In the genomic region with DNA sequence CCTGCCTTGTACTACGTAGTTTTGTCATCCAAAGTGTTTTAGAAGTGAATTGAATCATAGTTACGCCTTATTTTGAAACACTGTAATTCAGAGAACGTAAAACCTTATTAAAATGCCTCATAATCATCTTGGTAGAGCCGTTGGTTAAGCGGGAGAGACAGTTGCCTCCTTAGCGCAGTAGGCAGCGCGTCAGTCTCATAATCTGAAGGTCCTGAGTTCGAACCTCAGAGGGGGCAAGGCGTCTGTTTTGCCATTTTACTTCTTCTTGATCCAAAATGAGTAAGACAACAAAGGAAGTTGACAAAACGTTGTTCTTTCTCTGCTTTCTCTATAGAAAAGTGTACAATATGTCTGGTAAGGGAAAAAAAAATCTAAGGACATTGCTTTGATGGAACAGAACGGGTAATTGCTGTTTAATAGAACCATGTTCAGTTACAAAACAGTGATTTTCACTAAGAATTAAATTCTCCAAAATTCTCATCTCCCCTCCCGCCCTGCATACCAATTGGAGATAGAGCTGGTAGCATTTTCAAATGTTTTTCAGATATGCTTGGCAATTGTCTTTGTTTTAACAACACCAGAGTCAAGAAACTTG, we compare ENCODE assay signal across 1 cellular context.
TF ChIP-seq lines count a peak whose summit lies in the region.

No MANE protein-coding gene starts in this region.

TF ChIP-seq in HepG2, 621 proteins besides CTCF, POLR2A, EP300 and RAD21 (continued from another document and continues in another):
- TF ChIP-seq, protein P1, sequence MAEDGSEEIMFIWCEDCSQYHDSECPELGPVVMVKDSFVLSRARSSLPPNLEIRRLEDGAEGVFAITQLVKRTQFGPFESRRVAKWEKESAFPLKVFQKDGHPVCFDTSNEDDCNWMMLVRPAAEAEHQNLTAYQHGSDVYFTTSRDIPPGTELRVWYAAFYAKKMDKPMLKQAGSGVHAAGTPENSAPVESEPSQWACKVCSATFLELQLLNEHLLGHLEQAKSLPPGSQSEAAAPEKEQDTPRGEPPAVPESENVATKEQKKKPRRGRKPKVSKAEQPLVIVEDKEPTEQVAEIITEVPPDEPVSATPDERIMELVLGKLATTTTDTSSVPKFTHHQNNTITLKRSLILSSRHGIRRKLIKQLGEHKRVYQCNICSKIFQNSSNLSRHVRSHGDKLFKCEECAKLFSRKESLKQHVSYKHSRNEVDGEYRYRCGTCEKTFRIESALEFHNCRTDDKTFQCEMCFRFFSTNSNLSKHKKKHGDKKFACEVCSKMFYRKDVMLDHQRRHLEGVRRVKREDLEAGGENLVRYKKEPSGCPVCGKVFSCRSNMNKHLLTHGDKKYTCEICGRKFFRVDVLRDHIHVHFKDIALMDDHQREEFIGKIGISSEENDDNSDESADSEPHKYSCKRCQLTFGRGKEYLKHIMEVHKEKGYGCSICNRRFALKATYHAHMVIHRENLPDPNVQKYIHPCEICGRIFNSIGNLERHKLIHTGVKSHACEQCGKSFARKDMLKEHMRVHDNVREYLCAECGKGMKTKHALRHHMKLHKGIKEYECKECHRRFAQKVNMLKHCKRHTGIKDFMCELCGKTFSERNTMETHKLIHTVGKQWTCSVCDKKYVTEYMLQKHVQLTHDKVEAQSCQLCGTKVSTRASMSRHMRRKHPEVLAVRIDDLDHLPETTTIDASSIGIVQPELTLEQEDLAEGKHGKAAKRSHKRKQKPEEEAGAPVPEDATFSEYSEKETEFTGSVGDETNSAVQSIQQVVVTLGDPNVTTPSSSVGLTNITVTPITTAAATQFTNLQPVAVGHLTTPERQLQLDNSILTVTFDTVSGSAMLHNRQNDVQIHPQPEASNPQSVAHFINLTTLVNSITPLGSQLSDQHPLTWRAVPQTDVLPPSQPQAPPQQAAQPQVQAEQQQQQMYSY (CRISPR knock-in tag; IDR thresholded peaks at IDR 0.05) = no peak
- TF ChIP-seq KAT7 (CRISPR knock-in tag; IDR thresholded peaks at IDR 0.05; ENCODE audit: borderline replicate concordance) (no peak), SMC3 (IDR thresholded peaks at IDR 0.05; ENCODE audit: low read length) (no peak), KDM2A (CRISPR knock-in tag; IDR thresholded peaks at IDR 0.05; ENCODE audit: borderline replicate concordance, low read depth) (peak; percentile 77), MTA1 (CRISPR knock-in tag; IDR thresholded peaks at IDR 0.05; ENCODE audit: borderline replicate concordance) (no peak), SMYD3 (CRISPR knock-in tag; IDR thresholded peaks at IDR 0.05) (no peak), TOE1 (CRISPR knock-in tag; IDR thresholded peaks at IDR 0.05) (0 out of 2 replicates have a peak, but pooled peaks have one; percentile 80), ZNF329 (CRISPR knock-in tag; IDR thresholded peaks at IDR 0.05; ENCODE audit: low read depth) (no peak), ATRX (CRISPR knock-in tag; IDR thresholded peaks at IDR 0.05; ENCODE audit: borderline replicate concordance) (no peak), MLLT10 (CRISPR knock-in tag; IDR thresholded peaks at IDR 0.05) (no peak), CENPX (CRISPR knock-in tag; IDR thresholded peaks at IDR 0.05) (no peak), ZIK1 (CRISPR knock-in tag; IDR thresholded peaks at IDR 0.05; ENCODE audit: borderline replicate concordance, low read depth) (0 out of 2 replicates have a peak, but pooled peaks have one; percentile 39), ZNF264 (CRISPR knock-in tag; IDR thresholded peaks at IDR 0.05) (no peak), ZNF335 (CRISPR knock-in tag; IDR thresholded peaks at IDR 0.05) (peak; percentile 80; the same call in 1 of the 2 replicates), ZNF7 (CRISPR knock-in tag; IDR thresholded peaks at IDR 0.05) (peak; percentile 15; the same call in 1 of the 2 replicates), ZNF619 (CRISPR knock-in tag; IDR thresholded peaks at IDR 0.05) (no peak), ZNF180 (CRISPR knock-in tag; IDR thresholded peaks at IDR 0.05; ENCODE audit: borderline replicate concordance, low read depth) (no peak), KDM3A (CRISPR knock-in tag; IDR thresholded peaks at IDR 0.05; ENCODE audit: low read depth) (peak; percentile 91), NPAS2 (CRISPR knock-in tag; IDR thresholded peaks at IDR 0.05; ENCODE audit: borderline replicate concordance) (no peak), CCAR2 (optimal IDR thresholded peaks at IDR 0.05; ENCODE audit: low read depth, low read length) (no peak), ZFP62 (CRISPR knock-in tag; IDR thresholded peaks at IDR 0.05) (no peak), ZFYVE20 (CRISPR knock-in tag; IDR thresholded peaks at IDR 0.05; ENCODE audit: borderline replicate concordance, low read depth) (no peak), PLRG1 (conservative IDR thresholded peaks at IDR 0.05) (no peak), CCDC6 (CRISPR knock-in tag; IDR thresholded peaks at IDR 0.05) (no peak), ZNF558 (CRISPR knock-in tag; IDR thresholded peaks at IDR 0.05; ENCODE audit: borderline replicate concordance) (0 out of 2 replicates have a peak, but pooled peaks have one; percentile 57), U2AF2 (IDR thresholded peaks at IDR 0.05; ENCODE audit: low read depth, low read length) (no peak)
- TF ChIP-seq, protein P2, sequence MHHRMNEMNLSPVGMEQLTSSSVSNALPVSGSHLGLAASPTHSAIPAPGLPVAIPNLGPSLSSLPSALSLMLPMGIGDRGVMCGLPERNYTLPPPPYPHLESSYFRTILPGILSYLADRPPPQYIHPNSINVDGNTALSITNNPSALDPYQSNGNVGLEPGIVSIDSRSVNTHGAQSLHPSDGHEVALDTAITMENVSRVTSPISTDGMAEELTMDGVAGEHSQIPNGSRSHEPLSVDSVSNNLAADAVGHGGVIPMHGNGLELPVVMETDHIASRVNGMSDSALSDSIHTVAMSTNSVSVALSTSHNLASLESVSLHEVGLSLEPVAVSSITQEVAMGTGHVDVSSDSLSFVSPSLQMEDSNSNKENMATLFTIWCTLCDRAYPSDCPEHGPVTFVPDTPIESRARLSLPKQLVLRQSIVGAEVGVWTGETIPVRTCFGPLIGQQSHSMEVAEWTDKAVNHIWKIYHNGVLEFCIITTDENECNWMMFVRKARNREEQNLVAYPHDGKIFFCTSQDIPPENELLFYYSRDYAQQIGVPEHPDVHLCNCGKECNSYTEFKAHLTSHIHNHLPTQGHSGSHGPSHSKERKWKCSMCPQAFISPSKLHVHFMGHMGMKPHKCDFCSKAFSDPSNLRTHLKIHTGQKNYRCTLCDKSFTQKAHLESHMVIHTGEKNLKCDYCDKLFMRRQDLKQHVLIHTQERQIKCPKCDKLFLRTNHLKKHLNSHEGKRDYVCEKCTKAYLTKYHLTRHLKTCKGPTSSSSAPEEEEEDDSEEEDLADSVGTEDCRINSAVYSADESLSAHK (CRISPR knock-in tag; IDR thresholded peaks at IDR 0.05; ENCODE audit: borderline replicate concordance) = no peak
- TF ChIP-seq, protein P3, sequence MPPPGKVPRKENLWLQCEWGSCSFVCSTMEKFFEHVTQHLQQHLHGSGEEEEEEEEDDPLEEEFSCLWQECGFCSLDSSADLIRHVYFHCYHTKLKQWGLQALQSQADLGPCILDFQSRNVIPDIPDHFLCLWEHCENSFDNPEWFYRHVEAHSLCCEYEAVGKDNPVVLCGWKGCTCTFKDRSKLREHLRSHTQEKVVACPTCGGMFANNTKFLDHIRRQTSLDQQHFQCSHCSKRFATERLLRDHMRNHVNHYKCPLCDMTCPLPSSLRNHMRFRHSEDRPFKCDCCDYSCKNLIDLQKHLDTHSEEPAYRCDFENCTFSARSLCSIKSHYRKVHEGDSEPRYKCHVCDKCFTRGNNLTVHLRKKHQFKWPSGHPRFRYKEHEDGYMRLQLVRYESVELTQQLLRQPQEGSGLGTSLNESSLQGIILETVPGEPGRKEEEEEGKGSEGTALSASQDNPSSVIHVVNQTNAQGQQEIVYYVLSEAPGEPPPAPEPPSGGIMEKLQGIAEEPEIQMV (CRISPR knock-in tag; IDR thresholded peaks at IDR 0.05; ENCODE audit: low read depth) = no peak
- TF ChIP-seq, protein P4, sequence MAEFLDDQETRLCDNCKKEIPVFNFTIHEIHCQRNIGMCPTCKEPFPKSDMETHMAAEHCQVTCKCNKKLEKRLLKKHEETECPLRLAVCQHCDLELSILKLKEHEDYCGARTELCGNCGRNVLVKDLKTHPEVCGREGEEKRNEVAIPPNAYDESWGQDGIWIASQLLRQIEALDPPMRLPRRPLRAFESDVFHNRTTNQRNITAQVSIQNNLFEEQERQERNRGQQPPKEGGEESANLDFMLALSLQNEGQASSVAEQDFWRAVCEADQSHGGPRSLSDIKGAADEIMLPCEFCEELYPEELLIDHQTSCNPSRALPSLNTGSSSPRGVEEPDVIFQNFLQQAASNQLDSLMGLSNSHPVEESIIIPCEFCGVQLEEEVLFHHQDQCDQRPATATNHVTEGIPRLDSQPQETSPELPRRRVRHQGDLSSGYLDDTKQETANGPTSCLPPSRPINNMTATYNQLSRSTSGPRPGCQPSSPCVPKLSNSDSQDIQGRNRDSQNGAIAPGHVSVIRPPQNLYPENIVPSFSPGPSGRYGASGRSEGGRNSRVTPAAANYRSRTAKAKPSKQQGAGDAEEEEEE (CRISPR knock-in tag; IDR thresholded peaks at IDR 0.05; ENCODE audit: borderline replicate concordance) = no peak
- TF ChIP-seq, protein P5, sequence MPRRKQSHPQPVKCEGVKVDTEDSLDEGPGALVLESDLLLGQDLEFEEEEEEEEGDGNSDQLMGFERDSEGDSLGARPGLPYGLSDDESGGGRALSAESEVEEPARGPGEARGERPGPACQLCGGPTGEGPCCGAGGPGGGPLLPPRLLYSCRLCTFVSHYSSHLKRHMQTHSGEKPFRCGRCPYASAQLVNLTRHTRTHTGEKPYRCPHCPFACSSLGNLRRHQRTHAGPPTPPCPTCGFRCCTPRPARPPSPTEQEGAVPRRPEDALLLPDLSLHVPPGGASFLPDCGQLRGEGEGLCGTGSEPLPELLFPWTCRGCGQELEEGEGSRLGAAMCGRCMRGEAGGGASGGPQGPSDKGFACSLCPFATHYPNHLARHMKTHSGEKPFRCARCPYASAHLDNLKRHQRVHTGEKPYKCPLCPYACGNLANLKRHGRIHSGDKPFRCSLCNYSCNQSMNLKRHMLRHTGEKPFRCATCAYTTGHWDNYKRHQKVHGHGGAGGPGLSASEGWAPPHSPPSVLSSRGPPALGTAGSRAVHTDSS (CRISPR knock-in tag; conservative IDR thresholded peaks at IDR 0.05) = no peak
- TF ChIP-seq, protein P6, sequence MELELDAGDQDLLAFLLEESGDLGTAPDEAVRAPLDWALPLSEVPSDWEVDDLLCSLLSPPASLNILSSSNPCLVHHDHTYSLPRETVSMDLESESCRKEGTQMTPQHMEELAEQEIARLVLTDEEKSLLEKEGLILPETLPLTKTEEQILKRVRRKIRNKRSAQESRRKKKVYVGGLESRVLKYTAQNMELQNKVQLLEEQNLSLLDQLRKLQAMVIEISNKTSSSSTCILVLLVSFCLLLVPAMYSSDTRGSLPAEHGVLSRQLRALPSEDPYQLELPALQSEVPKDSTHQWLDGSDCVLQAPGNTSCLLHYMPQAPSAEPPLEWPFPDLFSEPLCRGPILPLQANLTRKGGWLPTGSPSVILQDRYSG (CRISPR knock-in tag; IDR thresholded peaks at IDR 0.05) = no peak
- TF ChIP-seq, protein P7, sequence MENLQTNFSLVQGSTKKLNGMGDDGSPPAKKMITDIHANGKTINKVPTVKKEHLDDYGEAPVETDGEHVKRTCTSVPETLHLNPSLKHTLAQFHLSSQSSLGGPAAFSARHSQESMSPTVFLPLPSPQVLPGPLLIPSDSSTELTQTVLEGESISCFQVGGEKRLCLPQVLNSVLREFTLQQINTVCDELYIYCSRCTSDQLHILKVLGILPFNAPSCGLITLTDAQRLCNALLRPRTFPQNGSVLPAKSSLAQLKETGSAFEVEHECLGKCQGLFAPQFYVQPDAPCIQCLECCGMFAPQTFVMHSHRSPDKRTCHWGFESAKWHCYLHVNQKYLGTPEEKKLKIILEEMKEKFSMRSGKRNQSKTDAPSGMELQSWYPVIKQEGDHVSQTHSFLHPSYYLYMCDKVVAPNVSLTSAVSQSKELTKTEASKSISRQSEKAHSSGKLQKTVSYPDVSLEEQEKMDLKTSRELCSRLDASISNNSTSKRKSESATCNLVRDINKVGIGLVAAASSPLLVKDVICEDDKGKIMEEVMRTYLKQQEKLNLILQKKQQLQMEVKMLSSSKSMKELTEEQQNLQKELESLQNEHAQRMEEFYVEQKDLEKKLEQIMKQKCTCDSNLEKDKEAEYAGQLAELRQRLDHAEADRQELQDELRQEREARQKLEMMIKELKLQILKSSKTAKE (CRISPR knock-in tag; IDR thresholded peaks at IDR 0.05; ENCODE audit: borderline replicate concordance) = no peak
- TF ChIP-seq, protein P8, sequence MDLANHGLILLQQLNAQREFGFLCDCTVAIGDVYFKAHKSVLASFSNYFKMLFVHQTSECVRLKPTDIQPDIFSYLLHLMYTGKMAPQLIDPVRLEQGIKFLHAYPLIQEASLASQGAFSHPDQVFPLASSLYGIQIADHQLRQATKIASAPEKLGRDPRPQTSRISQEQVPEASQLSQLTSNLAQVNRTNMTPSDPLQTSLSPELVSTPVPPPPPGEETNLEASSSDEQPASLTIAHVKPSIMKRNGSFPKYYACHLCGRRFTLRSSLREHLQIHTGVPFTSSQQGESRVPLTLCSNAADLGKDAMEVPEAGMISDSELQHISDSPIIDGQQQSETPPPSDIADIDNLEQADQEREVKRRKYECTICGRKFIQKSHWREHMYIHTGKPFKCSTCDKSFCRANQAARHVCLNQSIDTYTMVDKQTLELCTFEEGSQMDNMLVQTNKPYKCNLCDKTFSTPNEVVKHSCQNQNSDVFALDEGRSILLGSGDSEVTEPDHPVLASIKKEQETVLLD (CRISPR knock-in tag; IDR thresholded peaks at IDR 0.05; ENCODE audit: low read depth) = no peak
- TF ChIP-seq, protein P9, sequence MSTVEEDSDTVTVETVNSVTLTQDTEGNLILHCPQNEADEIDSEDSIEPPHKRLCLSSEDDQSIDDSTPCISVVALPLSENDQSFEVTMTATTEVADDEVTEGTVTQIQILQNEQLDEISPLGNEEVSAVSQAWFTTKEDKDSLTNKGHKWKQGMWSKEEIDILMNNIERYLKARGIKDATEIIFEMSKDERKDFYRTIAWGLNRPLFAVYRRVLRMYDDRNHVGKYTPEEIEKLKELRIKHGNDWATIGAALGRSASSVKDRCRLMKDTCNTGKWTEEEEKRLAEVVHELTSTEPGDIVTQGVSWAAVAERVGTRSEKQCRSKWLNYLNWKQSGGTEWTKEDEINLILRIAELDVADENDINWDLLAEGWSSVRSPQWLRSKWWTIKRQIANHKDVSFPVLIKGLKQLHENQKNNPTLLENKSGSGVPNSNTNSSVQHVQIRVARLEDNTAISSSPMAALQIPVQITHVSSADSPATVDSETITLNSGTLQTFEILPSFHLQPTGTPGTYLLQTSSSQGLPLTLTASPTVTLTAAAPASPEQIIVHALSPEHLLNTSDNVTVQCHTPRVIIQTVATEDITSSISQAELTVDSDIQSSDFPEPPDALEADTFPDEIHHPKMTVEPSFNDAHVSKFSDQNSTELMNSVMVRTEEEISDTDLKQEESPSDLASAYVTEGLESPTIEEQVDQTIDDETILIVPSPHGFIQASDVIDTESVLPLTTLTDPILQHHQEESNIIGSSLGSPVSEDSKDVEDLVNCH (CRISPR knock-in tag; IDR thresholded peaks at IDR 0.05) = no peak
